In genomic region chr3:134378818-134379217, GRCh38 we compare ENCODE assay signal across 24 cellular contexts. TPM values are rescaled to one million over a fixed set of nuclear protein-coding genes. Genes with fewer than 3 reads are reported as not detected.
DNase-seq lines count a peak whose midpoint lies in the region; ATAC-seq and TF ChIP-seq lines count a peak whose summit lies in the region.
"Had no signal": no experiment of that assay in that cellular context is flagged by ENCODE, and none has a peak within 500 bp of the region (broad histone marks: within the 10 kb centered on the region; RNA-seq: fewer than 3 reads in every experiment).

No MANE protein-coding gene starts in this region.

- no peaks in the 10 kb centered on the region for H3K79me2 ChIP-seq in OCI-LY3 (ENCODE audit: low read length)

- H3K4me1 ChIP-seq in OCI-LY3 (ENCODE audit: low read length) (peaks cover 22% of the 10 kb centered on the region), upper lobe of right lung (peaks cover 22% of the 10 kb centered on the region)

- intact Hi-C loops in upper lobe of right lung (cut with DNase I), result loop anchor here (10.0 kb wide), 1 partner anchor 86 kb away; no protein-coding TSS in a partner anchor

- no peak overlapping the region for H3K27ac Mint-ChIP-seq in activated naive CD8-positive, alpha-beta T cell treated with anti-CD3 and anti-CD28 coated beads, Interleukin-2, amount 50 U/mL, for 24 hours
- no peak overlapping the region for H3K27ac Mint-ChIP-seq in activated naive CD8-positive, alpha-beta T cell treated with anti-CD3 and anti-CD28 coated beads for 36 hours
- H3K27ac Mint-ChIP-seq: activated naive CD8-positive, alpha-beta T cell treated with anti-CD3 and anti-CD28 coated beads, Interleukin-2, amount 10 ng/mL, durations not matched to agents 7 days and 5 days; brain; CD14-positive monocyte; effector memory CD8-positive, alpha-beta T cell; memory B cell; naive B cell had no signal

- H3K9me3 Mint-ChIP-seq in activated naive CD8-positive, alpha-beta T cell treated with anti-CD3 and anti-CD28 coated beads, Interleukin-2, amount 50 U/mL, for 24 hours, result no peaks in the 10 kb centered on the region
- H3K9me3 Mint-ChIP-seq in activated naive CD8-positive, alpha-beta T cell treated with anti-CD3 and anti-CD28 coated beads for 36 hours, result no peaks in the 10 kb centered on the region
- H3K9me3 Mint-ChIP-seq: activated naive CD8-positive, alpha-beta T cell treated with anti-CD3 and anti-CD28 coated beads, Interleukin-2, amount 10 ng/mL, durations not matched to agents 7 days and 5 days; effector memory CD8-positive, alpha-beta T cell had no signal

- peaks cover 34% of the 10 kb centered on the region for H3K27me3 Mint-ChIP-seq in activated naive CD8-positive, alpha-beta T cell treated with anti-CD3 and anti-CD28 coated beads, Interleukin-2, amount 50 U/mL, for 24 hours
- H3K27me3 Mint-ChIP-seq in activated naive CD8-positive, alpha-beta T cell treated with anti-CD3 and anti-CD28 coated beads for 36 hours, result peaks cover 54% of the 10 kb centered on the region

- peak; percentile 50 for ATAC-seq in activated naive CD8-positive, alpha-beta T cell treated with anti-CD3 and anti-CD28 coated beads, Interleukin-2, amount 50 U/mL, for 24 hours
- ATAC-seq in upper lobe of right lung, result no peak
- ATAC-seq: right cardiac atrium had no signal

- H3K4me1 Mint-ChIP-seq in activated naive CD8-positive, alpha-beta T cell treated with anti-CD3 and anti-CD28 coated beads, Interleukin-2, amount 50 U/mL, for 24 hours, result peaks cover 12% of the 10 kb centered on the region
- peaks cover 14% of the 10 kb centered on the region for H3K4me1 Mint-ChIP-seq in activated naive CD8-positive, alpha-beta T cell treated with anti-CD3 and anti-CD28 coated beads for 36 hours

- H3K27me3 ChIP-seq in OCI-LY3 (ENCODE audit: low read depth, low read length), result peaks cover 15% of the 10 kb centered on the region; the same call in 1 of the 2 replicates
- no peaks in the 10 kb centered on the region for H3K27me3 ChIP-seq in upper lobe of right lung
- H3K27me3 ChIP-seq: pancreas, SJSA1 had no signal

- TF ChIP-seq CTCF in OCI-LY3 (IDR thresholded peaks at IDR 0.05; ENCODE audit: low read depth, low read length), result no peak
- TF ChIP-seq CTCF in upper lobe of right lung (IDR thresholded peaks at IDR 0.05), result no peak

- H3K36me3 ChIP-seq in OCI-LY3 (replicated peaks; ENCODE audit: low read depth, low read length) (peaks cover 6% of the 10 kb centered on the region), upper lobe of right lung (no peaks in the 10 kb centered on the region)
- H3K36me3 ChIP-seq: pancreas had no signal

- H3K4me3 ChIP-seq in OCI-LY3 (ENCODE audit: low read length) (no peak overlapping the region), upper lobe of right lung (no peak overlapping the region)
- H3K4me3 ChIP-seq: pancreas, SJSA1 had no signal

- peak overlapping the region; percentile 21 for H3K4me2 ChIP-seq in OCI-LY3 (ENCODE audit: low read length)

- H3K36me3 Mint-ChIP-seq in activated naive CD8-positive, alpha-beta T cell treated with anti-CD3 and anti-CD28 coated beads, Interleukin-2, amount 50 U/mL, for 24 hours (ENCODE audit: low read depth), result no peaks in the 10 kb centered on the region
- no peaks in the 10 kb centered on the region for H3K36me3 Mint-ChIP-seq in activated naive CD8-positive, alpha-beta T cell treated with anti-CD3 and anti-CD28 coated beads for 36 hours
- H3K36me3 Mint-ChIP-seq: activated naive CD8-positive, alpha-beta T cell treated with anti-CD3 and anti-CD28 coated beads, Interleukin-2, amount 10 ng/mL, durations not matched to agents 7 days and 5 days; brain; memory B cell; naive B cell had no signal

- no peak for DNase-seq in activated naive CD8-positive, alpha-beta T cell treated with anti-CD3 and anti-CD28 coated beads, Interleukin-2, amount 50 U/mL, for 24 hours
- no peak for DNase-seq in activated naive CD8-positive, alpha-beta T cell treated with anti-CD3 and anti-CD28 coated beads for 36 hours
- peak; percentile 84 for DNase-seq in kidney tubule cell (ENCODE audit: low spot score)
- DNase-seq in upper lobe of right lung, result peak; percentile 12
- DNase-seq in erythroblast (lab: John Stamatoyannopoulos, UW), result no peak
- DNase-seq in DMS79 (lab: John Stamatoyannopoulos, UW), result no peak
- DNase-seq: activated CD4-positive, alpha-beta T cell treated with anti-CD3 and anti-CD28 coated beads, Interleukin-2, amount 50 U/mL, for 4 hours; activated naive CD8-positive, alpha-beta T cell treated with anti-CD3 and anti-CD28 coated beads, Interleukin-2, amount 10 ng/mL, durations not matched to agents 7 days and 5 days; activated T-cell treated with anti-CD3 and anti-CD28 coated beads, Interleukin-2, amount 50 U/mL, for 1 hour; MM.1S; naive B cell; NCI-H1417 treated with DMSO at 0.1 percent for 48 hours; NCI-H2107; NCI-H510A; NK-92 treated with Interleukin-12 subunit alpha and Interleukin-12 subunit beta, amount 100 ng/mL, for 24 hours had no signal

- H3K27ac ChIP-seq in OCI-LY3 (ENCODE audit: low read length) (no peak overlapping the region), upper lobe of right lung (no peak overlapping the region)
- H3K27ac ChIP-seq: pancreas, SJSA1 had no signal

- H3K4me3 Mint-ChIP-seq in activated naive CD8-positive, alpha-beta T cell treated with anti-CD3 and anti-CD28 coated beads, Interleukin-2, amount 50 U/mL, for 24 hours, result no peak overlapping the region
- no peak overlapping the region for H3K4me3 Mint-ChIP-seq in activated naive CD8-positive, alpha-beta T cell treated with anti-CD3 and anti-CD28 coated beads for 36 hours
- H3K4me3 Mint-ChIP-seq: activated naive CD8-positive, alpha-beta T cell treated with anti-CD3 and anti-CD28 coated beads, Interleukin-2, amount 10 ng/mL, durations not matched to agents 7 days and 5 days; effector memory CD8-positive, alpha-beta T cell; memory B cell; naive B cell had no signal

- H3K9me3 ChIP-seq in OCI-LY3 (ENCODE audit: insufficient read depth, low read length) (peaks cover 8% of the 10 kb centered on the region), upper lobe of right lung (no peaks in the 10 kb centered on the region)
- H3K9me3 ChIP-seq: pancreas, SJSA1 had no signal

- H3K9ac ChIP-seq in OCI-LY3 (ENCODE audit: low read length), result no peak overlapping the region

- H2AFZ ChIP-seq in OCI-LY3 (ENCODE audit: low read depth, low read length), result no peak overlapping the region

- TF ChIP-seq POLR2A in erythroblast (IDR thresholded peaks at IDR 0.05; ENCODE audit: low read length), result no peak

- H4K20me1 ChIP-seq in OCI-LY3 (ENCODE audit: insufficient read depth, low read length), result no peaks in the 10 kb centered on the region

RNA-seq across cellular contexts. Expression of gene AMOTL2, which starts 4.6 kb away (rescaled TPM):
- total RNA-seq in activated naive CD8-positive, alpha-beta T cell treated with anti-CD3 and anti-CD28 coated beads for 36 hours, result not detected
- total RNA-seq in upper lobe of right lung, result 119 TPM
- total RNA-seq: activated naive CD8-positive, alpha-beta T cell treated with anti-CD3 and anti-CD28 coated beads, Interleukin-2, amount 10 ng/mL, durations not matched to agents 7 days and 5 days; T-helper 1 cell treated with Interleukin-12 subunit alpha and Interleukin-12 subunit beta and Interleukin-4 antibody, amounts not matched to agents 30 ng/mL and 1 ng/mL, for 36 hours had no signal

Comparison
In these comparisons a context has a peak if more than half of its experiments do, and no peak if none do; other contexts are left out.
1. DNase-seq: peak in kidney tubule cell (single experiment) and upper lobe of right lung (single experiment); none in activated naive CD8-positive, alpha-beta T cell treated with anti-CD3 and anti-CD28 coated beads, Interleukin-2, amount 50 U/mL, for 24 hours (single experiment), activated naive CD8-positive, alpha-beta T cell treated with anti-CD3 and anti-CD28 coated beads for 36 hours (single experiment), erythroblast (0 of 2) and DMS79 (single experiment).
2. RNA of gene AMOTL2, which starts 4.6 kb away (total RNA-seq): 119 TPM in upper lobe of right lung (single experiment); not detected in activated naive CD8-positive, alpha-beta T cell treated with anti-CD3 and anti-CD28 coated beads for 36 hours; every median in the first group is over 100 times any median in the second.